10 cellular contexts compared by ENCODE assay signal in genomic region chr16:84832488-84833141, GRCh38. TPM values are rescaled to one million over a fixed set of nuclear protein-coding genes. Genes with fewer than 3 reads are reported as not detected.
A peak's percentile ranks its signal among the peaks of the same experiment; 100 is the strongest.
DNase-seq lines count a peak whose midpoint lies in the region; ATAC-seq, FAIRE-seq and TF ChIP-seq lines count a peak whose summit lies in the region.
"Had no signal": no experiment of that assay in that cellular context is flagged by ENCODE, and none has a peak within 500 bp of the region (broad histone marks: within the 10 kb centered on the region; RNA-seq: fewer than 3 reads in every experiment).

No MANE protein-coding gene starts in this region.

- H3K27ac ChIP-seq in caudate nucleus (ENCODE audit: low read depth, low read length), result peak overlapping the region; percentile 70
- peak overlapping the region; percentile 49 to 56 for H3K27ac ChIP-seq in liver (ENCODE audit: low read depth in 1 of 2, low read length in 2 of 2)
- H3K27ac ChIP-seq: epithelial cell of prostate had no signal

- no peak for TF ChIP-seq CTCF in liver (IDR thresholded peaks at IDR 0.05; ENCODE audit: low read depth, low read length, missing input control)

- no peak for TF ChIP-seq POLR2A in GM18505 (IDR thresholded peaks at IDR 0.05; ENCODE audit: borderline replicate concordance, extremely low read depth, insufficient read depth, insufficient read length)

- H3K27me3 ChIP-seq in liver (ENCODE audit: control insufficient read depth in 4 of 4, insufficient read depth in 4 of 4, low read length in 3 of 4) (no peaks in the 10 kb centered on the region), HAP-1 (ENCODE audit: low read depth) (no peaks in the 10 kb centered on the region; the same call in 1 of the 2 replicates)

- ATAC-seq in GM18519 (IDR thresholded peaks at IDR 0.05; ENCODE audit: low FRiP score, unreplicated experiment) (no peak), GM18505 (IDR thresholded peaks at IDR 0.05; ENCODE audit: unreplicated experiment) (no peak), HG02938 (IDR thresholded peaks at IDR 0.05; ENCODE audit: unreplicated experiment) (no peak)

- no peaks in the 10 kb centered on the region for H3K9me3 ChIP-seq in liver (ENCODE audit: control insufficient read depth in 4 of 4, low read length in 3 of 4)
- H3K9me3 ChIP-seq in HAP-1, result no peaks in the 10 kb centered on the region

- peak; percentile 97 for FAIRE-seq in HTR-8/SVneo (lab: Jason Lieb, UNC)

- TF ChIP-seq RAD21 in liver (IDR thresholded peaks at IDR 0.05), result no peak

- no peak for DNase-seq in HTR-8/SVneo (ENCODE audit: insufficient read length, low spot score)
- peak in 1 of 61 donors; percentile 86 for DNase-seq in caudate nucleus (lab: John Stamatoyannopoulos, UW)
- DNase-seq in stromal cell of bone marrow (ENCODE audit: low read depth), result peak; percentile 97
- DNase-seq in HAP-1 (ENCODE audit: low spot score in 2 of 2), result no peak
- DNase-seq: GF-D8 had no signal

- 56% methylated on average over 20 of the region's 20 CpGs for WGBS in liver

- H3K4me3 ChIP-seq in liver (ENCODE audit: low read depth in 1 of 3, low read length in 3 of 3), result no peak overlapping the region
- no peak overlapping the region for H3K4me3 ChIP-seq in HAP-1

- in situ Hi-C loops in HAP-1 (cut with MboI; ENCODE audit: low sequenced_read_pairs), result no loop called here

- no peaks in the 10 kb centered on the region for H3K36me3 ChIP-seq in liver (ENCODE audit: control insufficient read depth in 4 of 4, insufficient read depth in 3 of 4, low read depth in 1 of 4, low read length in 3 of 4)
- H3K36me3 ChIP-seq in HAP-1 (replicated peaks), result no peaks in the 10 kb centered on the region

- H3K9ac ChIP-seq in liver (ENCODE audit: low read depth in 1 of 2, low read length in 2 of 2), result no peak overlapping the region

- peaks cover 0 to 11% (median 5%) of the 10 kb centered on the region in 4 donors for H3K4me1 ChIP-seq in liver (ENCODE audit: control insufficient read depth in 4 of 4, insufficient read depth in 4 of 4, low read length in 3 of 4)
- no peaks in the 10 kb centered on the region for H3K4me1 ChIP-seq in HAP-1

TF ChIP-seq in liver, 16 proteins besides CTCF, POLR2A, EP300 and RAD21:
- no peak for TF ChIP-seq HNF4A (conservative IDR thresholded peaks at IDR 0.05)
- TF ChIP-seq JUND (IDR thresholded peaks at IDR 0.05), result peak in 1 of 2 donors; percentile 47
- no peak for TF ChIP-seq FOXA2 (IDR thresholded peaks at IDR 0.05)
- peak; percentile 93 for TF ChIP-seq NR2F2 (IDR thresholded peaks at IDR 0.05)
- TF ChIP-seq FOXA1 (IDR thresholded peaks at IDR 0.05), result no peak
- no peak for TF ChIP-seq TAF1 (conservative IDR thresholded peaks at IDR 0.05)
- no peak for TF ChIP-seq HNF4G (IDR thresholded peaks at IDR 0.05)
- TF ChIP-seq YY1 (IDR thresholded peaks at IDR 0.05), result no peak
- TF ChIP-seq SP1 (IDR thresholded peaks at IDR 0.05), result peak; percentile 76
- peak; percentile 78 for TF ChIP-seq RXRA (IDR thresholded peaks at IDR 0.05)
- no peak for TF ChIP-seq GABPA (IDR thresholded peaks at IDR 0.05 in 1 of 2, conservative IDR thresholded peaks at IDR 0.05 in 1 of 2)
- TF ChIP-seq, protein P1, sequence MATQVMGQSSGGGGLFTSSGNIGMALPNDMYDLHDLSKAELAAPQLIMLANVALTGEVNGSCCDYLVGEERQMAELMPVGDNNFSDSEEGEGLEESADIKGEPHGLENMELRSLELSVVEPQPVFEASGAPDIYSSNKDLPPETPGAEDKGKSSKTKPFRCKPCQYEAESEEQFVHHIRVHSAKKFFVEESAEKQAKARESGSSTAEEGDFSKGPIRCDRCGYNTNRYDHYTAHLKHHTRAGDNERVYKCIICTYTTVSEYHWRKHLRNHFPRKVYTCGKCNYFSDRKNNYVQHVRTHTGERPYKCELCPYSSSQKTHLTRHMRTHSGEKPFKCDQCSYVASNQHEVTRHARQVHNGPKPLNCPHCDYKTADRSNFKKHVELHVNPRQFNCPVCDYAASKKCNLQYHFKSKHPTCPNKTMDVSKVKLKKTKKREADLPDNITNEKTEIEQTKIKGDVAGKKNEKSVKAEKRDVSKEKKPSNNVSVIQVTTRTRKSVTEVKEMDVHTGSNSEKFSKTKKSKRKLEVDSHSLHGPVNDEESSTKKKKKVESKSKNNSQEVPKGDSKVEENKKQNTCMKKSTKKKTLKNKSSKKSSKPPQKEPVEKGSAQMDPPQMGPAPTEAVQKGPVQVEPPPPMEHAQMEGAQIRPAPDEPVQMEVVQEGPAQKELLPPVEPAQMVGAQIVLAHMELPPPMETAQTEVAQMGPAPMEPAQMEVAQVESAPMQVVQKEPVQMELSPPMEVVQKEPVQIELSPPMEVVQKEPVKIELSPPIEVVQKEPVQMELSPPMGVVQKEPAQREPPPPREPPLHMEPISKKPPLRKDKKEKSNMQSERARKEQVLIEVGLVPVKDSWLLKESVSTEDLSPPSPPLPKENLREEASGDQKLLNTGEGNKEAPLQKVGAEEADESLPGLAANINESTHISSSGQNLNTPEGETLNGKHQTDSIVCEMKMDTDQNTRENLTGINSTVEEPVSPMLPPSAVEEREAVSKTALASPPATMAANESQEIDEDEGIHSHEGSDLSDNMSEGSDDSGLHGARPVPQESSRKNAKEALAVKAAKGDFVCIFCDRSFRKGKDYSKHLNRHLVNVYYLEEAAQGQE (IDR thresholded peaks at IDR 0.05), result no peak
- TF ChIP-seq, protein P2, sequence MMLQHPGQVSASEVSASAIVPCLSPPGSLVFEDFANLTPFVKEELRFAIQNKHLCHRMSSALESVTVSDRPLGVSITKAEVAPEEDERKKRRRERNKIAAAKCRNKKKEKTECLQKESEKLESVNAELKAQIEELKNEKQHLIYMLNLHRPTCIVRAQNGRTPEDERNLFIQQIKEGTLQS (IDR thresholded peaks at IDR 0.05), result peak; percentile 65
- TF ChIP-seq MAX (IDR thresholded peaks at IDR 0.05), result no peak
- TF ChIP-seq, protein P3, sequence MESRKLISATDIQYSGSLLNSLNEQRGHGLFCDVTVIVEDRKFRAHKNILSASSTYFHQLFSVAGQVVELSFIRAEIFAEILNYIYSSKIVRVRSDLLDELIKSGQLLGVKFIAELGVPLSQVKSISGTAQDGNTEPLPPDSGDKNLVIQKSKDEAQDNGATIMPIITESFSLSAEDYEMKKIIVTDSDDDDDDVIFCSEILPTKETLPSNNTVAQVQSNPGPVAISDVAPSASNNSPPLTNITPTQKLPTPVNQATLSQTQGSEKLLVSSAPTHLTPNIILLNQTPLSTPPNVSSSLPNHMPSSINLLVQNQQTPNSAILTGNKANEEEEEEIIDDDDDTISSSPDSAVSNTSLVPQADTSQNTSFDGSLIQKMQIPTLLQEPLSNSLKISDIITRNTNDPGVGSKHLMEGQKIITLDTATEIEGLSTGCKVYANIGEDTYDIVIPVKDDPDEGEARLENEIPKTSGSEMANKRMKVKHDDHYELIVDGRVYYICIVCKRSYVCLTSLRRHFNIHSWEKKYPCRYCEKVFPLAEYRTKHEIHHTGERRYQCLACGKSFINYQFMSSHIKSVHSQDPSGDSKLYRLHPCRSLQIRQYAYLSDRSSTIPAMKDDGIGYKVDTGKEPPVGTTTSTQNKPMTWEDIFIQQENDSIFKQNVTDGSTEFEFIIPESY (IDR thresholded peaks at IDR 0.05), result no peak

RNA-seq across cellular contexts. Expression of gene CRISPLD2, which starts 12.8 kb away (rescaled TPM):
- total RNA-seq in liver, result 10 to 100 TPM in 1 of 2 donors, 1 to 10 TPM in 1; 3.4 to 14.8 TPM
- polyA plus RNA-seq in liver, result 1 to 10 TPM; 2.6 to 4.9 TPM
